Comparison of ENCODE assay signal across 14 cellular contexts in genomic region chr10:89475137-89475536, GRCh38.
DNase-seq lines count a peak whose midpoint lies in the region; ATAC-seq, FAIRE-seq and TF ChIP-seq lines count a peak whose summit lies in the region.
"Had no signal": no experiment of that assay in that cellular context is flagged by ENCODE, and none has a peak within 500 bp of the region (broad histone marks: within the 10 kb centered on the region; RNA-seq: fewer than 3 reads in every experiment).

No MANE protein-coding gene starts in this region.

- intact Hi-C loops in kidney (cut with DNase I), result no loop called here
- intact Hi-C loops in pancreas (cut with DNase I), result loop anchor here in 1 of 3 donors (10.0 kb wide), 1 partner anchor 60 kb away; the partner anchor contains the start of gene SLC16A12

- H3K4me1 Mint-ChIP-seq in type B pancreatic cell (ENCODE audit: unreplicated experiment), result peaks cover 38% of the 10 kb centered on the region

- no peak for DNase-seq in kidney
- DNase-seq in pancreas, result no peak
- DNase-seq in type B pancreatic cell (ENCODE audit: extremely low spot score, unreplicated experiment), result no peak
- no peak for DNase-seq in UCSD-AML1 (lab: John Stamatoyannopoulos, UW; ENCODE audit: unreplicated experiment)
- DNase-seq in ureter (ENCODE audit: low spot score), result no peak
- DNase-seq in GM12891 (ENCODE audit: insufficient read length, low spot score), result no peak
- DNase-seq: activated B cell treated with CpG ODN at 0.5 μM for 24 hours, DMS 273 treated with DMSO at 0.1 percent for 48 hours, glutamatergic neuron, Kasumi-1, NCI-H2171 had no signal

- no peak overlapping the region for H3K9ac ChIP-seq in endocrine pancreas (ENCODE audit: control insufficient read depth, insufficient read depth, low read length)
- H3K9ac ChIP-seq in kidney (ENCODE audit: low read length in 2 of 2), result peak overlapping the region in 1 of 2 donors; percentile 20

- ATAC-seq in pancreas, result peak in 3 of 4 donors; percentile 2 to 6 (median 3)

- H3K27me3 ChIP-seq in endocrine pancreas (ENCODE audit: control insufficient read depth, insufficient read depth, low read length), result no peaks in the 10 kb centered on the region
- H3K27me3 ChIP-seq in pancreas, result no peaks in the 10 kb centered on the region

- H3K4me3 ChIP-seq in endocrine pancreas (ENCODE audit: control insufficient read depth, insufficient read depth, low read length) (peak overlapping the region; percentile 59), kidney (ENCODE audit: low read length in 2 of 2) (no peak overlapping the region), pancreas (no peak overlapping the region)

- no peak for TF ChIP-seq CTCF in kidney (IDR thresholded peaks at IDR 0.05; ENCODE audit: borderline replicate concordance, extremely low read depth, insufficient read depth)
- no peak for TF ChIP-seq CTCF in pancreas (IDR thresholded peaks at IDR 0.05)
- no peak for TF ChIP-seq CTCF in type B pancreatic cell (conservative IDR thresholded peaks at IDR 0.05)

- TF ChIP-seq POLR2A in GM12891 (IDR thresholded peaks at IDR 0.05; ENCODE audit: low read depth, low read length), result no peak

- H3K4me1 ChIP-seq in endocrine pancreas (ENCODE audit: control insufficient read depth, insufficient read depth, low read length) (peaks cover 27% of the 10 kb centered on the region), kidney (ENCODE audit: control insufficient read depth in 1 of 2, insufficient read depth in 1 of 2, low read depth in 1 of 2, low read length in 2 of 2) (peaks cover 25 to 48% of the 10 kb centered on the region in 2 donors), pancreas (peaks cover 14 to 73% (median 65%) of the 10 kb centered on the region in 3 donors)

- H3K36me3 Mint-ChIP-seq in type B pancreatic cell, result no peaks in the 10 kb centered on the region

- H3K27ac ChIP-seq in kidney (ENCODE audit: low read depth in 2 of 2, low read length in 2 of 2) (peak overlapping the region; percentile 86 to 90), pancreas (peak overlapping the region in 3 of 4 donors; percentile 25 to 71 (median 53))
- H3K27ac ChIP-seq: C4-2B had no signal

- FAIRE-seq in kidney (lab: Jason Lieb, UNC) (no peak), pancreas (lab: Jason Lieb, UNC) (no peak), GM12891 (lab: Jason Lieb, UNC) (no peak)
- FAIRE-seq: colon had no signal

- H3K27ac Mint-ChIP-seq in type B pancreatic cell, result peak overlapping the region; percentile 21
- H3K27ac Mint-ChIP-seq: activated B cell treated with CpG ODN at 0.5 μM for 24 hours had no signal

- H3K9me3 ChIP-seq in endocrine pancreas (ENCODE audit: control insufficient read depth, low read length) (no peaks in the 10 kb centered on the region), kidney (ENCODE audit: control insufficient read depth in 1 of 2, low read length in 2 of 2) (no peaks in the 10 kb centered on the region), pancreas (no peaks in the 10 kb centered on the region)

- H3K4me3 Mint-ChIP-seq in type B pancreatic cell, result no peak overlapping the region
- H3K4me3 Mint-ChIP-seq: activated B cell treated with CpG ODN at 0.5 μM for 24 hours had no signal

- H3K9me3 Mint-ChIP-seq in type B pancreatic cell, result no peaks in the 10 kb centered on the region
- H3K9me3 Mint-ChIP-seq: activated B cell treated with CpG ODN at 0.5 μM for 24 hours had no signal

- 46 to 60% methylated on average over 2 of the region's 2 CpGs for WGBS in pancreas, 2 donors

- no peaks in the 10 kb centered on the region for H3K36me3 ChIP-seq in endocrine pancreas (ENCODE audit: control insufficient read depth, insufficient read depth, low read length)
- no peaks in the 10 kb centered on the region for H3K36me3 ChIP-seq in kidney (ENCODE audit: control insufficient read depth in 1 of 2, insufficient read depth in 2 of 2, low read length in 2 of 2)
- H3K36me3 ChIP-seq in pancreas, result no peaks in the 10 kb centered on the region

- no peaks in the 10 kb centered on the region for H3K27me3 Mint-ChIP-seq in type B pancreatic cell

TF ChIP-seq in GM12891, 5 proteins besides CTCF, POLR2A, EP300 and RAD21:
- no peak for TF ChIP-seq PAX5 (IDR thresholded peaks at IDR 0.05; ENCODE audit: insufficient read depth, low read length, severe bottlenecking)
- TF ChIP-seq SPI1 (IDR thresholded peaks at IDR 0.05; ENCODE audit: low read depth, low read length), result no peak
- TF ChIP-seq POLR2AphosphoS5 (IDR thresholded peaks at IDR 0.05; ENCODE audit: low read depth, low read length), result no peak
- TF ChIP-seq POU2F2 (IDR thresholded peaks at IDR 0.05; ENCODE audit: low read depth, low read length), result no peak
- no peak for TF ChIP-seq TAF1 (IDR thresholded peaks at IDR 0.05; ENCODE audit: low read depth, low read length)
